19 cellular contexts compared by ENCODE assay signal in the genomic region with DNA sequence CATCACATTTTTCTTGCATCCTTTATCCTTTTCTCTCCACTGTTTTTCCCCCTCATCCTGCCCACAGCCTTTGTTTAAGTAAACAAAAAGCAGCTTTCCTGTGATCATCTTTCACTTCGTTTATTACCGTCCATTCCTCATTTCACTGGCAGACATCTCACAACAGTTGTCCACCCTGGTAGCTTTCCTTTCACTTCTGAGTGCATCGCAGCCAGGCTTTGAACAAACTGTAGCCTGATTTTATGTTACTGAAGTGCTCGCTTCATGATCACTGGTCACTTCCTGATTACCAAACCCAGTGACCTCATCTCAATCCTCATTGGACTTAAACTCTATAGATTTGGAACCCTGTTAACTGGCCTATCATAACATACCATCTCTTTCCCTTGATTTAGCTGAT.
"Had no signal": no experiment of that assay in that cellular context is flagged by ENCODE, and none has a peak within 500 bp of the region (broad histone marks: within the 10 kb centered on the region; RNA-seq: fewer than 3 reads in every experiment).

No MANE protein-coding gene starts in this region.

- H3K27ac Mint-ChIP-seq: activated CD4-positive, alpha-beta memory T cell treated with anti-CD3 and anti-CD28 coated beads for 36 hours; endodermal cell had no signal

- H2AFZ ChIP-seq: parathyroid adenoma had no signal

- DNase-seq: activated CD4-positive, alpha-beta memory T cell treated with anti-CD3 and anti-CD28 coated beads for 36 hours; activated CD4-positive, alpha-beta T cell treated with anti-CD3 and anti-CD28 coated beads for 1 hour; activated gamma-delta T cell treated with Interleukin-2 at 50 U/mL for 16 hours; activated T-cell treated with anti-CD3 and anti-CD28 coated beads, Interleukin-2, amount 50 U/mL, for 48 hours; body of pancreas; central memory CD4-positive, alpha-beta T cell; endodermal cell; foreskin melanocyte; head of caudate nucleus; islet precursor cell; left lung; mesendoderm; stimulated activated CD4-positive, alpha-beta T cell treated with anti-CD3 and anti-CD28 coated beads, Interleukin-15, amount 100 ng/mL, for 24 hours; stimulated activated CD4-positive, alpha-beta T cell treated with anti-CD3 and anti-CD28 coated beads, Interleukin-4, amount 100 ng/mL, for 24 hours; T-helper 9 cell had no signal

- H3K9me3 ChIP-seq: body of pancreas, left lung had no signal

- H3K9me3 Mint-ChIP-seq: activated CD4-positive, alpha-beta memory T cell treated with anti-CD3 and anti-CD28 coated beads for 36 hours; endodermal cell; neural crest cell; stimulated activated naive CD8-positive, alpha-beta T cell treated with anti-CD3 and anti-CD28 coated beads, Interleukin-15, Interleukin-2, amounts not matched to agents 100 ng/mL and 50 ng/mL, for 24 hours had no signal

- H3K4me1 ChIP-seq: body of pancreas, parathyroid adenoma had no signal

- H3K4me3 ChIP-seq: body of pancreas, left lung had no signal

- H3K27me3 Mint-ChIP-seq: activated CD4-positive, alpha-beta memory T cell treated with anti-CD3 and anti-CD28 coated beads for 36 hours; stimulated activated naive CD8-positive, alpha-beta T cell treated with anti-CD3 and anti-CD28 coated beads, Interleukin-15, Interleukin-2, amounts not matched to agents 100 ng/mL and 50 ng/mL, for 24 hours had no signal

- H3K9ac ChIP-seq: parathyroid adenoma had no signal

- H3K27ac ChIP-seq: body of pancreas, left lung, parathyroid adenoma had no signal

- ATAC-seq: body of pancreas, esophagus mucosa, left lung had no signal

- H3K36me3 Mint-ChIP-seq: activated CD4-positive, alpha-beta memory T cell treated with anti-CD3 and anti-CD28 coated beads for 36 hours had no signal

- H3K27me3 ChIP-seq: body of pancreas, left lung had no signal

- H3K79me2 ChIP-seq: parathyroid adenoma had no signal

- H3K4me3 Mint-ChIP-seq: activated CD4-positive, alpha-beta memory T cell treated with anti-CD3 and anti-CD28 coated beads for 36 hours; endodermal cell; neural crest cell; stimulated activated naive CD8-positive, alpha-beta T cell treated with anti-CD3 and anti-CD28 coated beads, Interleukin-15, Interleukin-2, amounts not matched to agents 100 ng/mL and 50 ng/mL, for 24 hours had no signal
